In the genomic region with DNA sequence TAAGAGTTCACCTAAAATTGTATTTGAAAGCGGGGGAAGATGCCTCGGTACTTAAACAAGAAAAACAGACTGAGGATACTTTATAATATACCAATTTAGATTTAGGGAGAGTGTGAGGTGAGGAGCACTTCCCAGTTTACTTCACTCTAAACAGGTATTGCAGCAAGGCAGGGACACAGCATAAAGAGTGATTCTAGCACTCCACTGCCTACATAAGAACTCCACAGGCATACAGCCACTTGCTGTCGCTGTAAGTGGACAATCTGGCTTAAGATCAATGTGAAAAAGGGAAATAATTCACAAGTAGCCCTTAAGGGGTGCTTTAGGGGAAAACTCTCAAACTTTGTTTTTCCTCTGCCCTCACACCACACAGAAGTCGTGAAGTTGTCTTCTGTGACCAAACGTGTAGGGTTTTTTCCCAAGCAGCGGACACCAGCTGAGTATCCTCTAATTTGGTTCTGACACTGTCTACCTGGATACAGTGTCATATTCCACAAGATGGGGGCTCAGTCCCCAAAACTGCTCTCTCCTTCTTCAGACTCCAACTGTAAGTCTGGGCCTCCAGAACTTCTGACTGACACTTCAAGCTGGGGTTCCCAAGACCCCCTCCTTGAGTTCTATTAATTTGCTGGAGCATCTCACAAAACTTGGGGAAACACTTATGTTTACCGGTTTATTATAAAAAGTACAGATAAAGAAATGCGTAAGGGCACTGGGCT, we compare ENCODE assay signal across 13 cellular contexts. TPM values are rescaled to one million over a fixed set of nuclear protein-coding genes. Genes with fewer than 3 reads are reported as not detected.
DNase-seq lines count a peak whose midpoint lies in the region; ATAC-seq and TF ChIP-seq lines count a peak whose summit lies in the region.
"Had no signal": no experiment of that assay in that cellular context is flagged by ENCODE, and none has a peak within 500 bp of the region (broad histone marks: within the 10 kb centered on the region; RNA-seq: fewer than 3 reads in every experiment).

No MANE protein-coding gene starts in this region.

- CTCF ChIA-PET in activated naive CD4-positive, alpha-beta T cell treated with anti-CD3 and anti-CD28 coated beads, Interleukin-2, amount 10 ng/mL, durations not matched to agents 7 days and 5 days (lab: Charles Lee): interaction anchor here (0.5 to 3.5 kb wide), 5 partner anchors 7 to 438 kb away, joined by 3 to 26 read pairs (median 3); no protein-coding TSS in a partner anchor

- H3K4me3 Mint-ChIP-seq in activated naive CD4-positive, alpha-beta T cell treated with anti-CD3 and anti-CD28 coated beads, Interleukin-2, amount 10 ng/mL, durations not matched to agents 7 days and 5 days: no peak overlapping the region
- peak overlapping the region; percentile 25 for H3K4me3 Mint-ChIP-seq in T-helper 17 cell
- H3K4me3 Mint-ChIP-seq in glutamatergic neuron (ENCODE audit: unreplicated experiment): peak overlapping the region; percentile 15

- 90% methylated on average over 8 of the region's 8 CpGs for whole genome bisulfite sequencing in thymus

- in situ Hi-C loops in GM13977 (cut with MboI; ENCODE audit: low pct_unique_long_range_greater_than_20kb, low sequenced_read_pairs, unreplicated experiment): no loop called here

- peak overlapping the region; percentile 30 for H3K27ac Mint-ChIP-seq in activated naive CD4-positive, alpha-beta T cell treated with anti-CD3 and anti-CD28 coated beads, Interleukin-2, amount 10 ng/mL, durations not matched to agents 7 days and 5 days
- peak overlapping the region; percentile 91 for H3K27ac Mint-ChIP-seq in T-helper 17 cell
- H3K27ac Mint-ChIP-seq in glutamatergic neuron (ENCODE audit: unreplicated experiment): no peak overlapping the region

- H3K4me1 Mint-ChIP-seq in activated naive CD4-positive, alpha-beta T cell treated with anti-CD3 and anti-CD28 coated beads, Interleukin-2, amount 10 ng/mL, durations not matched to agents 7 days and 5 days: peaks cover 53% of the 10 kb centered on the region
- H3K4me1 Mint-ChIP-seq in T-helper 17 cell: peaks cover 45% of the 10 kb centered on the region
- H3K4me1 Mint-ChIP-seq in glutamatergic neuron (ENCODE audit: low read depth, unreplicated experiment): peaks cover 50% of the 10 kb centered on the region

- H3K27me3 ChIP-seq in thymus (ENCODE audit: control insufficient read depth, insufficient read depth): no peaks in the 10 kb centered on the region

- peaks cover 20% of the 10 kb centered on the region for H3K36me3 ChIP-seq in thymus (ENCODE audit: control insufficient read depth, insufficient read depth)

- peaks cover 34% of the 10 kb centered on the region for H3K36me3 Mint-ChIP-seq in activated naive CD4-positive, alpha-beta T cell treated with anti-CD3 and anti-CD28 coated beads, Interleukin-2, amount 10 ng/mL, durations not matched to agents 7 days and 5 days
- H3K36me3 Mint-ChIP-seq in T-helper 17 cell (ENCODE audit: low read depth) (peaks cover 2% of the 10 kb centered on the region), glutamatergic neuron (ENCODE audit: unreplicated experiment) (no peaks in the 10 kb centered on the region)

- no peaks in the 10 kb centered on the region for H3K9me3 ChIP-seq in T-helper 17 cell (ENCODE audit: control insufficient read depth, low read length, poor library complexity, severe bottlenecking)
- no peaks in the 10 kb centered on the region for H3K9me3 ChIP-seq in thymus (ENCODE audit: control insufficient read depth)

- H3K27me3 Mint-ChIP-seq in activated naive CD4-positive, alpha-beta T cell treated with anti-CD3 and anti-CD28 coated beads, Interleukin-2, amount 10 ng/mL, durations not matched to agents 7 days and 5 days: no peaks in the 10 kb centered on the region
- H3K27me3 Mint-ChIP-seq in T-helper 17 cell: no peaks in the 10 kb centered on the region
- no peaks in the 10 kb centered on the region for H3K27me3 Mint-ChIP-seq in glutamatergic neuron (ENCODE audit: unreplicated experiment)

- peak overlapping the region; percentile 31 for H3K27ac ChIP-seq in thymus (ENCODE audit: low read depth)

- DNase-seq in activated naive CD4-positive, alpha-beta T cell treated with anti-CD3 and anti-CD28 coated beads, Interleukin-2, amount 10 ng/mL, durations not matched to agents 7 days and 5 days: no peak
- DNase-seq in activated naive CD4-positive, alpha-beta T cell treated with Interleukin-2 at 50 U/mL for 16 hours: no peak
- no peak for DNase-seq in T-helper 17 cell
- DNase-seq in glutamatergic neuron: no peak
- no peak for DNase-seq in GM13977 (ENCODE audit: low spot score)
- no peak for DNase-seq in SKM-1 (lab: John Stamatoyannopoulos, UW; ENCODE audit: unreplicated experiment)
- no peak for DNase-seq in activated gamma-delta T cell (lab: John Stamatoyannopoulos, UW)
- DNase-seq: activated CD8-positive, alpha-beta memory T cell treated with anti-CD3 and anti-CD28 coated beads for 24 hours; EL; NCI-H446; stimulated activated CD4-positive, alpha-beta T cell treated with anti-CD3 and anti-CD28 coated beads, Interleukin-4, amount 100 ng/mL, for 1 hour; stimulated activated naive CD4-positive, alpha-beta T cell treated with Interleukin-2 at 50 U/mL for 16 hours had no signal

- no peak for TF ChIP-seq CTCF in glutamatergic neuron (IDR thresholded peaks at IDR 0.05; ENCODE audit: partially characterized antibody, unreplicated experiment)
- TF ChIP-seq CTCF in GM13977 (IDR thresholded peaks at IDR 0.05; ENCODE audit: extremely low read depth, insufficient read depth, missing control alignments): no peak

- ATAC-seq in T-helper 17 cell: no peak

- no peak overlapping the region for H3K4me3 ChIP-seq in thymus (ENCODE audit: low read length)

- H3K4me1 ChIP-seq in thymus (ENCODE audit: control insufficient read depth, insufficient read depth, low read length): peaks cover 6% of the 10 kb centered on the region

- no peaks in the 10 kb centered on the region for H3K9me3 Mint-ChIP-seq in activated naive CD4-positive, alpha-beta T cell treated with anti-CD3 and anti-CD28 coated beads, Interleukin-2, amount 10 ng/mL, durations not matched to agents 7 days and 5 days
- H3K9me3 Mint-ChIP-seq in glutamatergic neuron (ENCODE audit: unreplicated experiment): no peaks in the 10 kb centered on the region

RNA-seq across cellular contexts. Expression of gene ADNP, which starts 9.3 kb away (rescaled TPM):
- total RNA-seq in T-helper 17 cell: 10 to 100 TPM; 54.8 to 59.7 TPM
- 139 TPM for total RNA-seq in glutamatergic neuron (ENCODE audit: unreplicated experiment)
- 55.6 TPM for polyA plus RNA-seq in thymus

RNA-seq across cellular contexts. Expression of gene DPM1, which starts 36.4 kb away (rescaled TPM):
- 10 to 100 TPM; 25.9 to 34.1 TPM for total RNA-seq in T-helper 17 cell
- 31.9 TPM for total RNA-seq in glutamatergic neuron (ENCODE audit: unreplicated experiment)
- polyA plus RNA-seq in thymus: 80.9 TPM

RNA-seq across cellular contexts. Expression of gene MOCS3, which starts 36.7 kb away (rescaled TPM):
- total RNA-seq in T-helper 17 cell: 1 to 10 TPM; 3.2 to 3.8 TPM
- total RNA-seq in glutamatergic neuron (ENCODE audit: unreplicated experiment): 4.1 TPM
- 3.7 TPM for polyA plus RNA-seq in thymus
